In genomic region chr12:74429535-74429934, GRCh38 we compare ENCODE assay signal across 5 cellular contexts.
"Had no signal": no experiment of that assay in that cellular context is flagged by ENCODE, and none has a peak within 500 bp of the region (broad histone marks: within the 10 kb centered on the region; RNA-seq: fewer than 3 reads in every experiment).

No MANE protein-coding gene starts in this region.

- H3K27ac ChIP-seq: HL-60 had no signal

- DNase-seq: IMR-90, KBM-7, KG1 had no signal

- H3K4me3 ChIP-seq: K562 had no signal
